1 cellular context compared by ENCODE assay signal in the genomic region with DNA sequence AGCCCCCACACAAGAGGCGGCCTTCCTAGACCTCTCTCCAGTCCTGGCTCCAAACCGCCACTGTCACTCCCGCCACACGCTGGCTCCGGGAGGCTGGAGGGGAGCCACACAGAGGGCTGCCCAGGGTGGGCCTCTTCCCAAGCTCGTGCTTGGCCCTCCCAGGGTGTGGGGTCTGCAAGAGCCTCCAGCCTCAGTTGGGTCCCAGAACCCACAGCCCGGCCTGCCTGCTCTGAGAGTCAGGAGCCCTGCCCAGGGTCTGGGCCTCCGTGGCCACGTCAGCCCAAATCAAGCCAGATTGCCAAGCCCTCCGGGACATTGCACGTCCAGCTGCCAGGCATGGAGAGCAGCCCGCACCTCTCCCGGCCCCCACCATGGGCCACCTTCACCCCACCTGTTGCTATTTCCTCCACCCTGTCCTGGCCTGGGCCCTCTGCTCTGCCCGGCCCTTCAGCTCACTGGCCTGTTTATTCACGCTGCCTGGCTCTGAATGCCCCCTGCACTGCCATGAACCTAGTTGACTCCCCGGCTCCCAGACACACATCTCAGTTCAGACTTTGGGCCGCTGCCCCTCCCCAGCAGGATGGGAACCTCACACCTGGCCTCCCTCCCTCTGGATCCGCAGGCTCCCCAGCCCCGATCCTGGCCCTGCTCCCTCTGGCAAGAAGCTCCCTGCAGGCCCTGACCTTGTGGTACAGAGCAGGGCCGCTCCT.
TF ChIP-seq lines count a peak whose summit lies in the region.

No MANE protein-coding gene starts in this region.

TF ChIP-seq in IMR-90, 13 proteins besides CTCF, POLR2A, EP300 and RAD21 (continued from another document):
- TF ChIP-seq, protein P1, sequence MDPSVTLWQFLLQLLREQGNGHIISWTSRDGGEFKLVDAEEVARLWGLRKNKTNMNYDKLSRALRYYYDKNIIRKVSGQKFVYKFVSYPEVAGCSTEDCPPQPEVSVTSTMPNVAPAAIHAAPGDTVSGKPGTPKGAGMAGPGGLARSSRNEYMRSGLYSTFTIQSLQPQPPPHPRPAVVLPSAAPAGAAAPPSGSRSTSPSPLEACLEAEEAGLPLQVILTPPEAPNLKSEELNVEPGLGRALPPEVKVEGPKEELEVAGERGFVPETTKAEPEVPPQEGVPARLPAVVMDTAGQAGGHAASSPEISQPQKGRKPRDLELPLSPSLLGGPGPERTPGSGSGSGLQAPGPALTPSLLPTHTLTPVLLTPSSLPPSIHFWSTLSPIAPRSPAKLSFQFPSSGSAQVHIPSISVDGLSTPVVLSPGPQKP (IDR thresholded peaks at IDR 0.05; ENCODE audit: borderline replicate concordance, low read depth, low read length) = no peak
